Comparison of ENCODE assay signal across 10 cellular contexts in the genomic region with DNA sequence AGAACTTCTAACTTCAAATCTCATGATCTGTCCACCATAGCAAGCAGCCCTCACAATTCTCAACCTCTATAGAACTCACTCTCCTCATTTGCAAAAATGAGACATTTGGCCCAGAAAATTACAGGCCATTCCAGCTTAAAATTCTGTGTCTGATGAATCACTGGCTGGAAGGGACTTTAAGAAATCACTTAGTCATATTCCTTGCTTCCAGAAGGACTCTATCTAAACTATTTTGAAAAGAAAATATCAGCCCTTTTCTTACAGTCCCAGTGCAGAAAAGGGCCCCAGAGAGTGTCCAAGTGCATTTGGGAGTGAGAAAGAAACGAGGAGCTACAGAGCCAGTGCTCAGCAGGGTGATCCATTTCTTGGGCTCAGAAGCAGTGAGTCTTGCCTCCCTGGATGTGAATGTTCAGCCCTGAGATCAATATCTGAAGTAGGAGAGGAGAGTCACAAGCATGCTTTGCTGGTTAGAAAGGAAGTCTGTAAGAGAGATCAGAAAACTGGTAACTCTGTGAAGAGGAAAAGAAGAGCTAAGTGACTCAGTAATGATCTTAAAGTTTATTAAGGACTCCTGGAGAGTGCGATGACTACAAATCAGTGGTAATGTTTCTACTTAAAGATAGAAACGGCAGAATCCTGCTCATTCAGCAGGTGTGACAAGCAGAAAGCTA.
A peak's percentile ranks its signal among the peaks of the same experiment; 100 is the strongest.
DNase-seq lines count a peak whose midpoint lies in the region; ATAC-seq and TF ChIP-seq lines count a peak whose summit lies in the region.
"Had no signal": no experiment of that assay in that cellular context is flagged by ENCODE, and none has a peak within 500 bp of the region (broad histone marks: within the 10 kb centered on the region; RNA-seq: fewer than 3 reads in every experiment).

No MANE protein-coding gene starts in this region.

- no peak overlapping the region for H3K4me3 ChIP-seq in left ventricle myocardium inferior
- H3K4me3 ChIP-seq in retinal pigment epithelial cell (ENCODE audit: low read length): peak overlapping the region; percentile 3
- H3K4me3 ChIP-seq in spleen: no peak overlapping the region

- no peak for TF ChIP-seq POLR2A in spleen (IDR thresholded peaks at IDR 0.05)

- H3K36me3 ChIP-seq in left ventricle myocardium inferior: no peaks in the 10 kb centered on the region
- no peaks in the 10 kb centered on the region for H3K36me3 ChIP-seq in spleen

- no peak for ATAC-seq in HG03025 (IDR thresholded peaks at IDR 0.05; ENCODE audit: low FRiP score, unreplicated experiment)
- ATAC-seq in HG03135 (IDR thresholded peaks at IDR 0.05; ENCODE audit: unreplicated experiment): no peak
- no peak for ATAC-seq in HG02885 (IDR thresholded peaks at IDR 0.05; ENCODE audit: poor library complexity, unreplicated experiment)

- intact Hi-C loops in left ventricle myocardium inferior (cut with micrococcal nuclease): no loop called here
- intact Hi-C loops in spleen (cut with DNase I; ENCODE audit: low total_unique reads): no loop called here

- peak overlapping the region; percentile 67 for H3K27ac ChIP-seq in left ventricle myocardium inferior (replicated peaks)
- peak overlapping the region in 2 of 8 donors; percentile 3 to 8 for H3K27ac ChIP-seq in spleen

- TF ChIP-seq CTCF in left ventricle myocardium inferior (IDR thresholded peaks at IDR 0.05; ENCODE audit: borderline replicate concordance) (no peak), retinal pigment epithelial cell (conservative IDR thresholded peaks at IDR 0.05; ENCODE audit: low read depth, low read length) (no peak), spleen (IDR thresholded peaks at IDR 0.05 in 8 of 11, conservative IDR thresholded peaks at IDR 0.05 in 3 of 11) (no peak)

- WGBS in spleen, 5 donors: 69 to 76% (median 76%) methylated on average over 3 of the region's 3 CpGs

- H3K9me3 ChIP-seq in left ventricle myocardium inferior (replicated peaks) (no peaks in the 10 kb centered on the region), spleen (no peaks in the 10 kb centered on the region)

- DNase-seq in Caki2 (ENCODE audit: low read depth) (peak; percentile 65), astrocyte of the hippocampus (ENCODE audit: low read depth, low spot score) (peak; percentile 83), left ventricle myocardium inferior (no peak), retinal pigment epithelial cell (ENCODE audit: low read depth) (peak; percentile 86), spleen (no peak)
- DNase-seq: CD4-positive, alpha-beta T cell; GOT3 had no signal

- H3K4me1 ChIP-seq in left ventricle myocardium inferior: peaks cover 73% of the 10 kb centered on the region
- peaks cover 0 to 22% (median 10%) of the 10 kb centered on the region in 6 donors for H3K4me1 ChIP-seq in spleen

- no peaks in the 10 kb centered on the region for H3K27me3 ChIP-seq in left ventricle myocardium inferior (ENCODE audit: low read depth)
- peaks cover 0 to 41% (median 10%) of the 10 kb centered on the region in 7 donors for H3K27me3 ChIP-seq in spleen (replicated peaks in 1 of 7)

- in situ Hi-C loops in Caki2 (cut with HindIII; ENCODE audit: low pct_unique_long_range_greater_than_20kb, low sequenced_read_pairs): no loop called here

Comparison
In these comparisons a context has a peak if more than half of its experiments do, and no peak if none do; other contexts are left out.
1. DNase-seq: peak in Caki2 (single experiment), astrocyte of the hippocampus (single experiment) and retinal pigment epithelial cell (single experiment); none in left ventricle myocardium inferior (single experiment) and spleen (single experiment).